In genomic region chr3:132638721-132639120, GRCh38 we compare ENCODE assay signal across 16 cellular contexts. TPM values are rescaled to one million over a fixed set of nuclear protein-coding genes. Genes with fewer than 3 reads are reported as not detected.
DNase-seq lines count a peak whose midpoint lies in the region; ATAC-seq and TF ChIP-seq lines count a peak whose summit lies in the region.
"Had no signal": no experiment of that assay in that cellular context is flagged by ENCODE, and none has a peak within 500 bp of the region (broad histone marks: within the 10 kb centered on the region; RNA-seq: fewer than 3 reads in every experiment).

No MANE protein-coding gene starts in this region.

- ATAC-seq in RWPE2 (ENCODE audit: low read depth), result no peak
- ATAC-seq: GM23338, K562 had no signal

- in situ Hi-C loops in GM23248 (cut with MboI), result no loop called here

- H3K36me3 ChIP-seq in GM23248 (ENCODE audit: low read depth) (peaks cover 8% of the 10 kb centered on the region; the same call in 1 of the 2 replicates), RWPE2 (ENCODE audit: low read depth) (peaks cover 50% of the 10 kb centered on the region)

- H2AFZ ChIP-seq in GM23248, result 0 out of 2 replicates have a peak overlapping the region, but pooled peaks have one; percentile 1
- H2AFZ ChIP-seq: GM23338 had no signal

- H4K20me1 ChIP-seq in GM23248 (ENCODE audit: insufficient read depth), result no peaks in the 10 kb centered on the region
- H4K20me1 ChIP-seq: BLaER1 treated with 17β-estradiol and CSF1 and Interleukin-3, amounts not matched to agents 10 nM and 100 nM had no signal

- no peak overlapping the region for H3K4me3 ChIP-seq in GM23248
- no peak overlapping the region for H3K4me3 ChIP-seq in RWPE2 (ENCODE audit: severe bottlenecking)
- H3K4me3 ChIP-seq: BLaER1 treated with 17β-estradiol and CSF1 and Interleukin-3, amounts not matched to agents 10 nM and 100 nM; GM23338; K562 had no signal

- H3K4me1 ChIP-seq in GM23248 (ENCODE audit: insufficient read depth), result peaks cover 31% of the 10 kb centered on the region
- H3K4me1 ChIP-seq in RWPE2 (ENCODE audit: insufficient read depth, poor library complexity, severe bottlenecking), result peaks cover 28% of the 10 kb centered on the region

- H3K9me2 ChIP-seq in GM23248 (ENCODE audit: insufficient read depth), result no peaks in the 10 kb centered on the region

- H3K79me2 ChIP-seq in GM23248 (ENCODE audit: insufficient read depth), result no peaks in the 10 kb centered on the region

- no peaks in the 10 kb centered on the region for H3K9me3 ChIP-seq in GM23248 (ENCODE audit: low read depth)
- H3K9me3 ChIP-seq in RWPE2 (ENCODE audit: severe bottlenecking), result no peaks in the 10 kb centered on the region
- H3K9me3 ChIP-seq: BLaER1 treated with 17β-estradiol and CSF1 and Interleukin-3, amounts not matched to agents 10 nM and 100 nM had no signal

- H3K4me2 ChIP-seq in GM23248 (ENCODE audit: unreplicated experiment), result no peak overlapping the region
- H3K4me2 ChIP-seq: BLaER1 treated with 17β-estradiol and CSF1 and Interleukin-3, amounts not matched to agents 10 nM and 100 nM; GM23338 had no signal

- intact Hi-C loops in head of caudate nucleus (cut with DNase I), result no loop called here

- DNase-seq in GM23248 (no peak), RWPE2 (ENCODE audit: low spot score) (no peak), kidney glomerular epithelial cell (lab: John Stamatoyannopoulos, UW) (peak; percentile 69), renal cortical epithelial cell (ENCODE audit: low read depth) (peak; percentile 65), medulla oblongata (ENCODE audit: extremely low spot score) (no peak), HUDEP-2 (lab: John Stamatoyannopoulos, UW; ENCODE audit: unreplicated experiment in 76 of 76) (no peak), head of caudate nucleus (no peak)
- DNase-seq: ACHN; CD4-positive, CD25-positive, alpha-beta regulatory T cell; DMS53; H7 had no signal

- H3K27ac ChIP-seq in GM23248 (no peak overlapping the region), RWPE2 (ENCODE audit: poor library complexity, severe bottlenecking) (peak overlapping the region; percentile 75)
- H3K27ac ChIP-seq: BLaER1 treated with 17β-estradiol and CSF1 and Interleukin-3, amounts not matched to agents 10 nM and 100 nM had no signal

- H3K9ac ChIP-seq in GM23248, result peak overlapping the region; percentile 12; the same call in 1 of the 2 replicates
- H3K9ac ChIP-seq: BLaER1 treated with 17β-estradiol and CSF1 and Interleukin-3, amounts not matched to agents 10 nM and 100 nM had no signal

- no peaks in the 10 kb centered on the region for H3K27me3 ChIP-seq in GM23248 (replicated peaks; ENCODE audit: insufficient read depth)
- H3K27me3 ChIP-seq in RWPE2 (ENCODE audit: insufficient read depth, poor library complexity, severe bottlenecking), result no peaks in the 10 kb centered on the region
- H3K27me3 ChIP-seq: BLaER1 treated with 17β-estradiol and CSF1 and Interleukin-3, amounts not matched to agents 10 nM and 100 nM had no signal

- no peak for TF ChIP-seq CTCF in RWPE2 (IDR thresholded peaks at IDR 0.05; ENCODE audit: poor library complexity, severe bottlenecking)

- peaks cover 5% of the 10 kb centered on the region for H3F3A ChIP-seq in GM23248 (ENCODE audit: insufficient read depth)

RNA-seq across cellular contexts. Expression of gene ACAD11, which starts 20.9 kb away (rescaled TPM):
- total RNA-seq in GM23248 (2014; rRNA removed; shearing (Covaris generic)), result 17.3 and 17.5 TPM in 2 replicates
- polyA plus RNA-seq in GM23248 (2016; fragmentation: Nextera tagmentation; extraction: Ambion mirVana), result 15.6 and 19.3 TPM in 2 replicates
- 34.6 and 81.0 TPM in 2 replicates for total RNA-seq in renal cortical epithelial cell

RNA-seq across cellular contexts. Expression of gene UBA5, which starts 21.4 kb away (rescaled TPM):
- total RNA-seq in GM23248 (2014; rRNA removed; shearing (Covaris generic)), result 46.3 and 61.2 TPM in 2 replicates
- polyA plus RNA-seq in GM23248 (2016; fragmentation: Nextera tagmentation; extraction: Ambion mirVana), result 48.1 and 58.3 TPM in 2 replicates
- total RNA-seq in renal cortical epithelial cell, result 20.3 and 43.2 TPM in 2 replicates

RNA-seq across cellular contexts. Expression of gene ACKR4, which starts 41.7 kb away (rescaled TPM):
- total RNA-seq in GM23248 (2014; rRNA removed; shearing (Covaris generic)), result 25.0 and 25.2 TPM in 2 replicates
- 13.4 and 14.8 TPM in 2 replicates for polyA plus RNA-seq in GM23248 (2016; fragmentation: Nextera tagmentation; extraction: Ambion mirVana)
- total RNA-seq in renal cortical epithelial cell, result 0.85 and 0.87 TPM in 2 replicates
- total RNA-seq: A172, Daoy, GM23338, H7, K562 had no signal

Comparison
In these comparisons a context has a peak if more than half of its experiments do, and no peak if none do; other contexts are left out.
1. DNase-seq: peak in kidney glomerular epithelial cell (single experiment) and renal cortical epithelial cell (single experiment); none in GM23248 (single experiment), RWPE2 (single experiment), medulla oblongata (single experiment), HUDEP-2 (0 of 76) and head of caudate nucleus (0 of 42).
2. RNA of gene ACKR4, which starts 41.7 kb away (total RNA-seq): 25.0 to 25.2 TPM in GM23248; 0.85 to 0.87 TPM in renal cortical epithelial cell; every median in the first group is over 10 times any median in the second.